ENCODE assay signal across 21 cellular contexts in genomic region chr9:132040808-132041207, GRCh38. TPM values are rescaled to one million over a fixed set of nuclear protein-coding genes. Genes with fewer than 3 reads are reported as not detected.
DNase-seq lines count a peak whose midpoint lies in the region; ATAC-seq and TF ChIP-seq lines count a peak whose summit lies in the region.
"Had no signal": no experiment of that assay in that cellular context is flagged by ENCODE, and none has a peak within 500 bp of the region (broad histone marks: within the 10 kb centered on the region; RNA-seq: fewer than 3 reads in every experiment).

No MANE protein-coding gene starts in this region.

- no peaks in the 10 kb centered on the region for H3K9me3 Mint-ChIP-seq in activated naive CD8-positive, alpha-beta T cell (ENCODE audit: low read depth)
- H3K9me3 Mint-ChIP-seq in activated naive CD8-positive, alpha-beta T cell treated with anti-CD3 and anti-CD28 coated beads, Interleukin-2, amount 50 U/mL, for 24 hours, result no peaks in the 10 kb centered on the region
- no peaks in the 10 kb centered on the region for H3K9me3 Mint-ChIP-seq in glutamatergic neuron (ENCODE audit: unreplicated experiment)
- H3K9me3 Mint-ChIP-seq: mesothelial cell of epicardium; naive thymus-derived CD4-positive, alpha-beta T cell; T-helper 1 cell treated with Interleukin-12 subunit alpha and Interleukin-12 subunit beta and Interleukin-4 antibody, amounts not matched to agents 30 μg/mL and 1 μg/mL, for 36 hours had no signal

- no peak for DNase-seq in activated naive CD8-positive, alpha-beta T cell treated with anti-CD3 and anti-CD28 coated beads, Interleukin-2, amount 50 U/mL, for 24 hours
- DNase-seq in DMS79 treated with DMSO at 0.1 percent for 48 hours (lab: John Stamatoyannopoulos, UW) (peak; percentile 64), NCI-H446 (lab: John Stamatoyannopoulos, UW) (peak; percentile 37 to 49), glutamatergic neuron (no peak), GM10266 (ENCODE audit: extremely low spot score) (no peak), HEK293T (ENCODE audit: extremely low spot score) (no peak)
- DNase-seq: ACHN; activated CD4-positive, alpha-beta T cell treated with anti-CD3 and anti-CD28 coated beads for 36 hours; activated CD8-positive, alpha-beta memory T cell treated with anti-CD3 and anti-CD28 coated beads for 24 hours; activated effector memory CD4-positive, alpha-beta T cell treated with anti-CD3 and anti-CD28 coated beads, Interleukin-2, amount 50 U/mL, for 16 hours; C1 segment of cervical spinal cord; left lung; naive thymus-derived CD4-positive, alpha-beta T cell; NCI-H1436; sigmoid colon; stimulated activated naive CD4-positive, alpha-beta T cell had no signal

- no peak overlapping the region for H3K4me3 Mint-ChIP-seq in activated naive CD8-positive, alpha-beta T cell
- no peak overlapping the region for H3K4me3 Mint-ChIP-seq in activated naive CD8-positive, alpha-beta T cell treated with anti-CD3 and anti-CD28 coated beads, Interleukin-2, amount 50 U/mL, for 24 hours
- peak overlapping the region; percentile 10 for H3K4me3 Mint-ChIP-seq in glutamatergic neuron (ENCODE audit: unreplicated experiment)
- H3K4me3 Mint-ChIP-seq: activated CD4-positive, alpha-beta T cell treated with anti-CD3 and anti-CD28 coated beads for 36 hours; mesothelial cell of epicardium; naive thymus-derived CD4-positive, alpha-beta T cell; T-helper 1 cell treated with Interleukin-12 subunit alpha and Interleukin-12 subunit beta and Interleukin-4 antibody, amounts not matched to agents 30 μg/mL and 1 μg/mL, for 36 hours had no signal

- POLR2A ChIA-PET in HEK293T (lab: Yijun Ruan, JAX), result no interaction called here

- CTCF ChIA-PET in HEK293T (lab: Yijun Ruan, JAX), result no interaction called here

- H3K27me3 Mint-ChIP-seq in activated naive CD8-positive, alpha-beta T cell, result no peaks in the 10 kb centered on the region
- H3K27me3 Mint-ChIP-seq in activated naive CD8-positive, alpha-beta T cell treated with anti-CD3 and anti-CD28 coated beads, Interleukin-2, amount 50 U/mL, for 24 hours, result no peaks in the 10 kb centered on the region
- peaks cover 5% of the 10 kb centered on the region for H3K27me3 Mint-ChIP-seq in glutamatergic neuron (ENCODE audit: unreplicated experiment)
- H3K27me3 Mint-ChIP-seq: activated CD4-positive, alpha-beta T cell treated with anti-CD3 and anti-CD28 coated beads for 36 hours; naive thymus-derived CD4-positive, alpha-beta T cell; progenitor cell of endocrine pancreas had no signal

- TF ChIP-seq CTCF in glutamatergic neuron (IDR thresholded peaks at IDR 0.05; ENCODE audit: partially characterized antibody, unreplicated experiment) (no peak), GM10266 (IDR thresholded peaks at IDR 0.05; ENCODE audit: control insufficient read depth, insufficient read depth, low read depth, missing control alignments) (no peak)

- ATAC-seq in activated naive CD8-positive, alpha-beta T cell treated with anti-CD3 and anti-CD28 coated beads, Interleukin-2, amount 50 U/mL, for 24 hours, result no peak
- ATAC-seq in HG03039 (IDR thresholded peaks at IDR 0.05; ENCODE audit: unreplicated experiment), result no peak
- ATAC-seq: activated CD4-positive, alpha-beta T cell treated with anti-CD3 and anti-CD28 coated beads for 36 hours; left lung; naive thymus-derived CD4-positive, alpha-beta T cell had no signal

- H3K36me3 Mint-ChIP-seq in activated naive CD8-positive, alpha-beta T cell, result peaks cover 3% of the 10 kb centered on the region
- peaks cover 4% of the 10 kb centered on the region for H3K36me3 Mint-ChIP-seq in activated naive CD8-positive, alpha-beta T cell treated with anti-CD3 and anti-CD28 coated beads, Interleukin-2, amount 50 U/mL, for 24 hours (ENCODE audit: low read depth)
- H3K36me3 Mint-ChIP-seq in glutamatergic neuron (ENCODE audit: unreplicated experiment), result no peaks in the 10 kb centered on the region
- H3K36me3 Mint-ChIP-seq: mesothelial cell of epicardium had no signal

- H3K27ac Mint-ChIP-seq in activated naive CD8-positive, alpha-beta T cell, result peak overlapping the region; percentile 6
- H3K27ac Mint-ChIP-seq in activated naive CD8-positive, alpha-beta T cell treated with anti-CD3 and anti-CD28 coated beads, Interleukin-2, amount 50 U/mL, for 24 hours, result no peak overlapping the region
- peak overlapping the region; percentile 13 for H3K27ac Mint-ChIP-seq in glutamatergic neuron (ENCODE audit: unreplicated experiment)
- H3K27ac Mint-ChIP-seq: activated CD4-positive, alpha-beta T cell treated with anti-CD3 and anti-CD28 coated beads for 36 hours; mesothelial cell of epicardium; naive thymus-derived CD4-positive, alpha-beta T cell; T-helper 1 cell treated with Interleukin-12 subunit alpha and Interleukin-12 subunit beta and Interleukin-4 antibody, amounts not matched to agents 30 μg/mL and 1 μg/mL, for 36 hours had no signal

- peaks cover 22% of the 10 kb centered on the region for H3K4me1 Mint-ChIP-seq in activated naive CD8-positive, alpha-beta T cell (ENCODE audit: low read depth)
- H3K4me1 Mint-ChIP-seq in activated naive CD8-positive, alpha-beta T cell treated with anti-CD3 and anti-CD28 coated beads, Interleukin-2, amount 50 U/mL, for 24 hours, result peaks cover 16% of the 10 kb centered on the region
- H3K4me1 Mint-ChIP-seq in glutamatergic neuron (ENCODE audit: low read depth, unreplicated experiment), result peaks cover 48% of the 10 kb centered on the region

TF ChIP-seq in HEK293T, 16 proteins besides CTCF, POLR2A, EP300 and RAD21:
- TF ChIP-seq FOXM1 (IDR thresholded peaks at IDR 0.05; ENCODE audit: borderline replicate concordance) (no peak), SP1 (IDR thresholded peaks at IDR 0.05) (no peak), ARNT (IDR thresholded peaks at IDR 0.05) (no peak)
TF ChIP-seq in HEK293T: peak in this region for 0.

RNA-seq across cellular contexts. Expression of gene MED27, which starts 38.9 kb away (rescaled TPM):
- 45.0 TPM for total RNA-seq in glutamatergic neuron (ENCODE audit: unreplicated experiment)

Comparison
In these comparisons a context has a peak if more than half of its experiments do, and no peak if none do; other contexts are left out.
1. DNase-seq: peak in DMS79 treated with DMSO at 0.1 percent for 48 hours (single experiment) and NCI-H446 (2 of 2); none in activated naive CD8-positive, alpha-beta T cell treated with anti-CD3 and anti-CD28 coated beads, Interleukin-2, amount 50 U/mL, for 24 hours (single experiment), glutamatergic neuron (single experiment), GM10266 (single experiment) and HEK293T (single experiment).